ENCODE assay signal across 8 cellular contexts in genomic region chr17:7215652-7216139, GRCh38. TPM values are rescaled to one million over a fixed set of nuclear protein-coding genes. Genes with fewer than 3 reads are reported as not detected.
DNase-seq lines count a peak whose midpoint lies in the region; ATAC-seq and TF ChIP-seq lines count a peak whose summit lies in the region.

No MANE protein-coding gene starts in this region.

- intact Hi-C loops in gastrocnemius medialis (cut with DNase I; ENCODE audit: low total_unique reads), result loop anchor here (10.0 kb wide), 1 partner anchor 619 kb away; the partner anchor contains the start of gene KDM6B

- peak overlapping the region; percentile 73 for H3K4me3 ChIP-seq in GM23338
- no peak overlapping the region for H3K4me3 ChIP-seq in RWPE2 (ENCODE audit: severe bottlenecking)
- H3K4me3 ChIP-seq in fibroblast of lung (replicated peaks in 1 of 4; ENCODE audit: control extremely low read depth in 1 of 4, insufficient read depth in 1 of 4, low read depth in 3 of 4, low read length in 4 of 4), result peak overlapping the region; percentile 54 to 78 (median 66)
- H3K4me3 ChIP-seq in gastrocnemius medialis, result no peak overlapping the region

- H4K20me1 ChIP-seq in GM23338 (replicated peaks; ENCODE audit: insufficient read depth) (no peaks in the 10 kb centered on the region; the same call in 1 of the 2 replicates), fibroblast of lung (ENCODE audit: control insufficient read depth, extremely low read depth, insufficient read depth, low read length) (no peaks in the 10 kb centered on the region)

- peak overlapping the region; percentile 99; the same call in 1 of the 2 replicates for H3K27ac Mint-ChIP-seq in GM23338

- H3K27me3 Mint-ChIP-seq in GM23338 (ENCODE audit: insufficient read depth, low read depth, poor library complexity), result peaks cover 42% of the 10 kb centered on the region

- H3F3A ChIP-seq in GM23338 (replicated peaks; ENCODE audit: low read depth), result peaks cover 13% of the 10 kb centered on the region

- peaks cover 57% of the 10 kb centered on the region for H3K4me1 Mint-ChIP-seq in GM23338

- DNase-seq in GM23338 (ENCODE audit: low spot score) (peak; percentile 44), RWPE2 (ENCODE audit: low spot score) (no peak), fibroblast of lung (ENCODE audit: low read depth in 2 of 2) (peak in 1 of 2 donors; percentile 44), gastrocnemius medialis (no peak), AG20443 (ENCODE audit: low spot score) (no peak), NCI-H2196 treated with DMSO at 0.1 percent for 48 hours (lab: John Stamatoyannopoulos, UW; ENCODE audit: unreplicated experiment) (no peak), NCI-H1436 treated with DMSO at 0.1 percent for 48 hours (lab: John Stamatoyannopoulos, UW) (no peak)
- no peak for DNase-seq in activated CD4-positive, CD25-positive, alpha-beta regulatory T cell (lab: John Stamatoyannopoulos, UW)

- no peak overlapping the region for H2AFZ ChIP-seq in GM23338
- no peak overlapping the region for H2AFZ ChIP-seq in fibroblast of lung (ENCODE audit: low read length)

- H3K4me1 ChIP-seq in GM23338 (ENCODE audit: insufficient read depth) (peaks cover 50% of the 10 kb centered on the region), RWPE2 (ENCODE audit: insufficient read depth, poor library complexity, severe bottlenecking) (peaks cover 5% of the 10 kb centered on the region), fibroblast of lung (ENCODE audit: control insufficient read depth, extremely low read depth, insufficient read depth, low read length) (peaks cover 14% of the 10 kb centered on the region), gastrocnemius medialis (peaks cover 44 to 46% of the 10 kb centered on the region in 2 donors)

- H3K36me3 Mint-ChIP-seq in GM23338 (ENCODE audit: low read depth), result peaks cover 6% of the 10 kb centered on the region

- H3K4me2 ChIP-seq in GM23338 (peak overlapping the region; percentile 95), fibroblast of lung (ENCODE audit: extremely low read depth, insufficient read depth, low read length) (peak overlapping the region; percentile 92)

- H3K27me3 ChIP-seq in GM23338 (ENCODE audit: insufficient read depth) (no peaks in the 10 kb centered on the region), RWPE2 (ENCODE audit: insufficient read depth, poor library complexity, severe bottlenecking) (no peaks in the 10 kb centered on the region), fibroblast of lung (ENCODE audit: control insufficient read depth, insufficient read depth, low read length) (no peaks in the 10 kb centered on the region), gastrocnemius medialis (peaks cover 8 to 20% (median 13%) of the 10 kb centered on the region in 3 donors)

- no peak for TF ChIP-seq POLR2A in gastrocnemius medialis (IDR thresholded peaks at IDR 0.05)

- no peak for TF ChIP-seq CTCF in GM23338 (conservative IDR thresholded peaks at IDR 0.05; ENCODE audit: low read depth in 2 of 2)
- no peak for TF ChIP-seq CTCF in RWPE2 (IDR thresholded peaks at IDR 0.05; ENCODE audit: poor library complexity, severe bottlenecking)
- no peak for TF ChIP-seq CTCF in fibroblast of lung (conservative IDR thresholded peaks at IDR 0.05 in 1 of 2, IDR thresholded peaks at IDR 0.05 in 1 of 2; ENCODE audit: low read depth in 1 of 2, low read length in 2 of 2)
- TF ChIP-seq CTCF in gastrocnemius medialis (IDR thresholded peaks at IDR 0.05 in 4 of 5, conservative IDR thresholded peaks at IDR 0.05 in 1 of 5), result no peak

- in situ Hi-C loops in gastrocnemius medialis (cut with MboI; ENCODE audit: low sequenced_read_pairs in 4 of 4), result no loop called here

- no peaks in the 10 kb centered on the region; the same call in 2 of the 3 replicates for H3K9me3 Mint-ChIP-seq in GM23338

- H3K9ac ChIP-seq in fibroblast of lung (ENCODE audit: insufficient read depth, low read length), result no peak overlapping the region

- H3K27ac ChIP-seq in GM23338 (ENCODE audit: low read depth), result peak overlapping the region; percentile 88
- H3K27ac ChIP-seq in RWPE2 (ENCODE audit: poor library complexity, severe bottlenecking), result peak overlapping the region; percentile 62
- peak overlapping the region; percentile 89 for H3K27ac ChIP-seq in fibroblast of lung (ENCODE audit: insufficient read depth, low read length)
- peak overlapping the region; percentile 4 to 76 (median 64) for H3K27ac ChIP-seq in gastrocnemius medialis

- no peaks in the 10 kb centered on the region for H3K9me3 ChIP-seq in RWPE2 (ENCODE audit: severe bottlenecking)
- H3K9me3 ChIP-seq in fibroblast of lung (ENCODE audit: control insufficient read depth, insufficient read depth, low read depth, low read length), result no peaks in the 10 kb centered on the region
- H3K9me3 ChIP-seq in gastrocnemius medialis, result no peaks in the 10 kb centered on the region

- peak overlapping the region; percentile 70 for H3K4me3 Mint-ChIP-seq in GM23338

- H3K79me2 ChIP-seq in GM23338 (replicated peaks; ENCODE audit: insufficient read depth), result peaks cover 34% of the 10 kb centered on the region
- H3K79me2 ChIP-seq in fibroblast of lung (ENCODE audit: control insufficient read depth, insufficient read depth, low read length), result peaks cover 36% of the 10 kb centered on the region

- H3K9me2 ChIP-seq in GM23338 (ENCODE audit: insufficient read depth), result no peaks in the 10 kb centered on the region

- no peak for ATAC-seq in GM23338
- ATAC-seq in RWPE2 (ENCODE audit: low read depth), result no peak
- no peak for ATAC-seq in gastrocnemius medialis

- H3K36me3 ChIP-seq in GM23338 (ENCODE audit: insufficient read depth) (no peaks in the 10 kb centered on the region), RWPE2 (ENCODE audit: low read depth) (no peaks in the 10 kb centered on the region), fibroblast of lung (ENCODE audit: control insufficient read depth, insufficient read depth, low read length) (peaks cover 2% of the 10 kb centered on the region), gastrocnemius medialis (peaks cover 0 to 1% of the 10 kb centered on the region in 2 donors)

TF ChIP-seq in GM23338, 12 proteins besides CTCF, POLR2A, EP300 and RAD21:
- TF ChIP-seq POLR2AphosphoS5 (IDR thresholded peaks at IDR 0.05; ENCODE audit: low read depth) (peak; percentile 49), EZH2 (IDR thresholded peaks at IDR 0.05; ENCODE audit: low read depth, unreplicated experiment) (no peak)

RNA-seq across cellular contexts. Expression of gene DLG4, which starts 3.9 kb away (rescaled TPM):
- 28.7 and 31.0 TPM in 2 replicates for total RNA-seq in GM23338 (2014; rRNA removed; shearing (Covaris generic))
- polyA plus RNA-seq in GM23338 (2016; fragmentation: Nextera tagmentation; extraction: Ambion mirVana), result 7.7 and 11.1 TPM in 2 replicates
- 12.6 and 22.0 TPM in 2 replicates for total RNA-seq in fibroblast of lung
- polyA plus RNA-seq in fibroblast of lung, result 11.3 and 14.2 TPM in 2 replicates
- 12.9 and 16.0 TPM in 2 replicates for polyA plus RNA-seq in fibroblast of lung (2012)
- polyA minus RNA-seq in fibroblast of lung (ENCODE audit: low replicate concordance), result 25.9 and 29.9 TPM in 2 replicates
- 1 to 10 TPM; 3.5 to 6.7 (median 5.3) TPM for total RNA-seq in gastrocnemius medialis

RNA-seq across cellular contexts. Expression of gene ACADVL, which starts 4.0 kb away (rescaled TPM):
- total RNA-seq in GM23338 (2014; rRNA removed; shearing (Covaris generic)), result 108 and 152 TPM in 2 replicates
- polyA plus RNA-seq in GM23338 (2016; fragmentation: Nextera tagmentation; extraction: Ambion mirVana) (139 and 156 TPM in 2 replicates), fibroblast of lung (129 and 143 TPM in 2 replicates)
- total RNA-seq in fibroblast of lung (185 and 313 TPM in 2 replicates), gastrocnemius medialis (1,000 to 10,000 TPM in 3 of 4 donors, 100 to 1,000 TPM in 1; 771 to 1,217 (median 1,086) TPM)
- 193 and 213 TPM in 2 replicates for polyA plus RNA-seq in fibroblast of lung (2012)
- polyA minus RNA-seq in fibroblast of lung (ENCODE audit: low replicate concordance), result 320 and 330 TPM in 2 replicates

RNA-seq across cellular contexts. Expression of gene DVL2, which starts 18.6 kb away (rescaled TPM):
- 53.9 and 80.6 TPM in 2 replicates for total RNA-seq in GM23338 (2014; rRNA removed; shearing (Covaris generic))
- polyA plus RNA-seq in GM23338 (2016; fragmentation: Nextera tagmentation; extraction: Ambion mirVana) (17.6 and 19.7 TPM in 2 replicates), fibroblast of lung (8.1 and 8.6 TPM in 2 replicates)
- total RNA-seq in fibroblast of lung (91.8 and 95.8 TPM in 2 replicates), gastrocnemius medialis (10 to 100 TPM; 15.5 to 22.6 (median 20.5) TPM)
- polyA plus RNA-seq in fibroblast of lung (2012), result 34.1 and 36.8 TPM in 2 replicates
- 70.9 and 73.8 TPM in 2 replicates for polyA minus RNA-seq in fibroblast of lung (ENCODE audit: low replicate concordance)

RNA-seq across cellular contexts. Expression of gene PHF23, which starts 23.6 kb away (rescaled TPM):
- total RNA-seq in GM23338 (2014; rRNA removed; shearing (Covaris generic)), result 33.2 and 51.0 TPM in 2 replicates
- polyA plus RNA-seq in GM23338 (2016; fragmentation: Nextera tagmentation; extraction: Ambion mirVana) (35.4 and 36.6 TPM in 2 replicates), fibroblast of lung (46.6 and 48.7 TPM in 2 replicates)
- total RNA-seq in fibroblast of lung (41.6 and 45.4 TPM in 2 replicates), gastrocnemius medialis (10 to 100 TPM; 16.9 to 31.8 (median 24.1) TPM)
- polyA plus RNA-seq in fibroblast of lung (2012), result 47.2 and 48.1 TPM in 2 replicates
- 52.1 and 77.2 TPM in 2 replicates for polyA minus RNA-seq in fibroblast of lung (ENCODE audit: low replicate concordance)

RNA-seq across cellular contexts. Expression of gene GABARAP, which starts 26.6 kb away (rescaled TPM):
- 88.8 and 128 TPM in 2 replicates for total RNA-seq in GM23338 (2014; rRNA removed; shearing (Covaris generic))
- polyA plus RNA-seq in GM23338 (2016; fragmentation: Nextera tagmentation; extraction: Ambion mirVana) (497 and 520 TPM in 2 replicates), fibroblast of lung (978 and 1,154 TPM in 2 replicates)
- total RNA-seq in fibroblast of lung (173 and 224 TPM in 2 replicates), gastrocnemius medialis (100 to 1,000 TPM; 207 to 626 (median 258) TPM)
- 670 and 826 TPM in 2 replicates for polyA plus RNA-seq in fibroblast of lung (2012)
- polyA minus RNA-seq in fibroblast of lung (ENCODE audit: low replicate concordance), result 530 and 737 TPM in 2 replicates

Comparison
In these comparisons a context has a peak if more than half of its experiments do, and no peak if none do; other contexts are left out.
1. H3K4me3 ChIP-seq: peak in GM23338 (single experiment) and fibroblast of lung (4 of 4); none in RWPE2 (single experiment) and gastrocnemius medialis (0 of 4).
2. Peak in every context shown above with its lines, with median percentiles within 50 percentile points of each other: H3K27ac ChIP-seq.